8 cellular contexts compared by ENCODE assay signal in genomic region chr1:87226341-87226760, GRCh38.
DNase-seq lines count a peak whose midpoint lies in the region; ATAC-seq and TF ChIP-seq lines count a peak whose summit lies in the region.

No MANE protein-coding gene starts in this region.

- H3K27ac ChIP-seq in ACC112 (ENCODE audit: low read depth, low read length) (peak overlapping the region; percentile 84), foreskin keratinocyte (peak overlapping the region; percentile 87)

- peak overlapping the region; percentile 54 for H3K4me3 ChIP-seq in ACC112 (ENCODE audit: low read depth, low read length)
- H3K4me3 ChIP-seq in HFF-Myc (replicated peaks; ENCODE audit: low read depth, low read length) = no peak overlapping the region

- peak overlapping the region; percentile 75 for H2AFZ ChIP-seq in ACC112 (ENCODE audit: low read length, unreplicated experiment)

- TF ChIP-seq CTCF in HFF-Myc (IDR thresholded peaks at IDR 0.05; ENCODE audit: low read depth, low read length, missing control alignments) = no peak
- TF ChIP-seq CTCF in foreskin keratinocyte (conservative IDR thresholded peaks at IDR 0.05) = no peak

- H3K27me3 ChIP-seq in ACC112 (ENCODE audit: insufficient read depth, low read length) = no peaks in the 10 kb centered on the region
- H3K27me3 ChIP-seq in foreskin keratinocyte = no peaks in the 10 kb centered on the region

- ATAC-seq in foreskin keratinocyte = peak; percentile 82
- ATAC-seq in HG03097 (IDR thresholded peaks at IDR 0.05; ENCODE audit: low FRiP score, unreplicated experiment) = no peak

- DNase-seq in HFF-Myc (ENCODE audit: extremely low read depth, low read depth) (peak; percentile 95), SK-MEL-5 (ENCODE audit: low read depth, low spot score) (peak; percentile 5), foreskin keratinocyte (peak; percentile 97 to 99), pulmonary artery endothelial cell (ENCODE audit: low read depth, low spot score) (peak; percentile 91), NCI-H524 (lab: John Stamatoyannopoulos, UW) (no peak)
- DNase-seq in central memory CD4-positive, alpha-beta T cell = no peak

- H3K4me1 ChIP-seq in ACC112 (ENCODE audit: control insufficient read depth, insufficient read depth, low read length, unreplicated experiment) (peaks cover 29% of the 10 kb centered on the region), foreskin keratinocyte (peaks cover 20% of the 10 kb centered on the region)

- no peaks in the 10 kb centered on the region for H3K79me2 ChIP-seq in ACC112 (ENCODE audit: control insufficient read depth, insufficient read depth, low read length, unreplicated experiment)

- in situ Hi-C loops in SK-MEL-5 (cut with HindIII; ENCODE audit: low pct_unique_long_range_greater_than_20kb, low sequenced_read_pairs) = no loop called here

- no peaks in the 10 kb centered on the region for H3K36me3 ChIP-seq in ACC112 (ENCODE audit: insufficient read depth, low read length)

Comparison
In these comparisons a context has a peak if more than half of its experiments do, and no peak if none do; other contexts are left out.
1. DNase-seq: peak in HFF-Myc (single experiment), SK-MEL-5 (single experiment), foreskin keratinocyte (2 of 2) and pulmonary artery endothelial cell (single experiment); none in NCI-H524 (0 of 2) and central memory CD4-positive, alpha-beta T cell (single experiment).